ENCODE assay signal across 15 cellular contexts in genomic region chr18:24763765-24764548, GRCh38.
A peak's percentile ranks its signal among the peaks of the same experiment; 100 is the strongest.
DNase-seq lines count a peak whose midpoint lies in the region; TF ChIP-seq lines count a peak whose summit lies in the region.
"Had no signal": no experiment of that assay in that cellular context is flagged by ENCODE, and none has a peak within 500 bp of the region (broad histone marks: within the 10 kb centered on the region; RNA-seq: fewer than 3 reads in every experiment).

No MANE protein-coding gene starts in this region.

- DNase-seq in AG20443 (ENCODE audit: low spot score), result peak; percentile 74
- peak; percentile 88 for DNase-seq in NCI-H446 treated with DMSO at 0.1 percent for 48 hours (lab: John Stamatoyannopoulos, UW)
- peak; percentile 72 for DNase-seq in fibroblast of pulmonary artery (ENCODE audit: low read depth)
- peak; percentile 9 for DNase-seq in pons (ENCODE audit: low spot score)
- no peak for DNase-seq in RWPE1 (ENCODE audit: low spot score)
- no peak for DNase-seq in AML-193 (lab: John Stamatoyannopoulos, UW)
- DNase-seq in NCI-H345 (lab: John Stamatoyannopoulos, UW), result no peak
- DNase-seq in T-helper 1 cell, result no peak
- DNase-seq: activated CD4-positive, alpha-beta memory T cell treated with anti-CD3 and anti-CD28 coated beads for 36 hours; effector memory CD8-positive, alpha-beta T cell; GDM1; NCI-H1105 treated with DMSO at 0.1 percent for 48 hours; NCI-H524 treated with DMSO at 0.1 percent for 48 hours; stimulated activated CD4-positive, alpha-beta T cell treated with anti-CD3 and anti-CD28 coated beads, Interleukin-2, amount 100 ng/mL, for 24 hours had no signal

- POLR2A ChIA-PET in RWPE1 (lab: Yijun Ruan, JAX; ENCODE audit: low non-redundant PET), result no interaction called here

- CTCF ChIA-PET in RWPE1 (lab: Yijun Ruan, JAX), result no interaction called here

- no peak overlapping the region for H3K27ac ChIP-seq in RWPE1
- H3K27ac ChIP-seq: C4-2B had no signal

- no peak overlapping the region for H3K4me3 ChIP-seq in fibroblast of pulmonary artery (replicated peaks; ENCODE audit: low read depth, low read length)

- TF ChIP-seq CTCF in fibroblast of pulmonary artery (IDR thresholded peaks at IDR 0.05; ENCODE audit: low read length, missing control alignments), result no peak
- no peak for TF ChIP-seq CTCF in RWPE1 (conservative IDR thresholded peaks at IDR 0.05; ENCODE audit: low read depth)

Comparison
In these comparisons a context has a peak if more than half of its experiments do, and no peak if none do; other contexts are left out.
1. DNase-seq: peak in AG20443 (single experiment), NCI-H446 treated with DMSO at 0.1 percent for 48 hours (single experiment), fibroblast of pulmonary artery (single experiment) and pons (single experiment); none in RWPE1 (single experiment), AML-193 (0 of 2), NCI-H345 (single experiment) and T-helper 1 cell (0 of 5).